In genomic region chr18:31683106-31683505, GRCh38 we compare ENCODE assay signal across 12 cellular contexts. TPM values are rescaled to one million over a fixed set of nuclear protein-coding genes. Genes with fewer than 3 reads are reported as not detected.
DNase-seq lines count a peak whose midpoint lies in the region; ATAC-seq and TF ChIP-seq lines count a peak whose summit lies in the region.
"Had no signal": no experiment of that assay in that cellular context is flagged by ENCODE, and none has a peak within 500 bp of the region (broad histone marks: within the 10 kb centered on the region; RNA-seq: fewer than 3 reads in every experiment).

No MANE protein-coding gene starts in this region.

- TF ChIP-seq CTCF in DND-41 (IDR thresholded peaks at IDR 0.05; ENCODE audit: borderline replicate concordance, extremely low read depth, low read length, poor library complexity, severe bottlenecking) = no peak
- TF ChIP-seq CTCF in brain (conservative IDR thresholded peaks at IDR 0.05) = no peak
- no peak for TF ChIP-seq CTCF in nephron (IDR thresholded peaks at IDR 0.05; ENCODE audit: unreplicated experiment in 3 of 3)
- TF ChIP-seq CTCF in foreskin fibroblast (IDR thresholded peaks at IDR 0.05; ENCODE audit: low read depth, low read length) = no peak

- H3K79me2 ChIP-seq in DND-41 (ENCODE audit: insufficient read depth, low read length) = peaks cover 66% of the 10 kb centered on the region

- peak overlapping the region; percentile 64 to 83; a peak in 3 of 4 replicates for H3K4me3 ChIP-seq in DND-41 (ENCODE audit: low read depth in 1 of 2, low read length in 2 of 2)
- peak overlapping the region; percentile 60 for H3K4me3 ChIP-seq in HAP-1
- no peak overlapping the region for H3K4me3 ChIP-seq in foreskin fibroblast (ENCODE audit: low read depth in 1 of 2, low read length in 2 of 2)

- peak overlapping the region; percentile 69 for H3K9ac ChIP-seq in DND-41 (ENCODE audit: low read depth, low read length)

- peaks cover 25% of the 10 kb centered on the region for H4K20me1 ChIP-seq in DND-41 (ENCODE audit: insufficient read depth, low read length)

- H2AFZ ChIP-seq in DND-41 (ENCODE audit: low read depth, low read length) = no peak overlapping the region

- H3K36me3 Mint-ChIP-seq in brain (no peaks in the 10 kb centered on the region), nephron (ENCODE audit: low read depth) (no peaks in the 10 kb centered on the region)
- H3K36me3 Mint-ChIP-seq: memory B cell had no signal

- H3K4me2 ChIP-seq in DND-41 (ENCODE audit: insufficient read depth, low read length) = peak overlapping the region; percentile 98

- DNase-seq in DND-41 = no peak
- DNase-seq in HAP-1 (ENCODE audit: low spot score in 2 of 2) = no peak
- DNase-seq in DMS53 (lab: John Stamatoyannopoulos, UW) = no peak
- DNase-seq in foreskin fibroblast = no peak
- DNase-seq: activated CD8-positive, alpha-beta memory T cell treated with anti-CD3 and anti-CD28 coated beads for 24 hours; effector CD4-positive, alpha-beta T cell; NCI-H2171 had no signal

- H3K27ac Mint-ChIP-seq in brain (peak overlapping the region in 3 of 5 experiments; percentile 24 to 97 (median 87)), nephron (peak overlapping the region in 1 of 3 experiments; percentile 81)
- H3K27ac Mint-ChIP-seq: memory B cell had no signal

- H3K27me3 Mint-ChIP-seq in brain = peaks cover 11% of the 10 kb centered on the region
- H3K27me3 Mint-ChIP-seq in nephron (ENCODE audit: low read depth) = peaks cover 4% of the 10 kb centered on the region

- H3K4me3 Mint-ChIP-seq in brain = peak overlapping the region; percentile 93 to 98 (median 96)
- H3K4me3 Mint-ChIP-seq in nephron = peak overlapping the region; percentile 99 to 100 (median 100)

- peaks cover 68% of the 10 kb centered on the region for H3K4me1 Mint-ChIP-seq in brain
- H3K4me1 Mint-ChIP-seq in nephron = peaks cover 15% of the 10 kb centered on the region

- peaks cover 63% of the 10 kb centered on the region for H3K4me1 ChIP-seq in DND-41 (ENCODE audit: insufficient read depth, low read length)
- H3K4me1 ChIP-seq in HAP-1 = peaks cover 23% of the 10 kb centered on the region

- H3K9me3 Mint-ChIP-seq in brain (no peaks in the 10 kb centered on the region), nephron (no peaks in the 10 kb centered on the region)
- H3K9me3 Mint-ChIP-seq: memory B cell had no signal

- ATAC-seq in DND-41 (ENCODE audit: insufficient read depth, low read depth) (no peak), GM18520 (IDR thresholded peaks at IDR 0.05; ENCODE audit: unreplicated experiment) (no peak)

- H3K27me3 ChIP-seq in DND-41 (ENCODE audit: insufficient read depth, low read length, poor library complexity) = no peaks in the 10 kb centered on the region
- no peaks in the 10 kb centered on the region for H3K27me3 ChIP-seq in HAP-1 (ENCODE audit: low read depth)
- H3K27me3 ChIP-seq: right atrium auricular region had no signal

- H3K27ac ChIP-seq in DND-41 (ENCODE audit: low read length) = no peak overlapping the region
- H3K27ac ChIP-seq: right atrium auricular region had no signal

- in situ Hi-C loops in HAP-1 (cut with MboI; ENCODE audit: low sequenced_read_pairs) = no loop called here

- H3K9me3 ChIP-seq in DND-41 (ENCODE audit: insufficient read depth, low read length, severe bottlenecking) = no peaks in the 10 kb centered on the region
- H3K9me3 ChIP-seq in HAP-1 = no peaks in the 10 kb centered on the region
- H3K9me3 ChIP-seq: right atrium auricular region had no signal

- H3K36me3 ChIP-seq in DND-41 (ENCODE audit: insufficient read depth, low read length) = no peaks in the 10 kb centered on the region
- H3K36me3 ChIP-seq in HAP-1 (replicated peaks) = no peaks in the 10 kb centered on the region
- H3K36me3 ChIP-seq: right atrium auricular region had no signal

RNA-seq across cellular contexts. Expression of gene B4GALT6, which starts 1.3 kb away (rescaled TPM):
- 3.4 TPM for polyA plus RNA-seq in brain (ENCODE audit: insufficient read depth, low read depth, low replicate concordance)

Comparison
In these comparisons a context has a peak if more than half of its experiments do, and no peak if none do; other contexts are left out.
1. H3K4me3 ChIP-seq: peak in DND-41 (2 of 2) and HAP-1 (single experiment); none in foreskin fibroblast (0 of 2).